Comparison of ENCODE assay signal across 15 cellular contexts in genomic region chr7:134472572-134473242, GRCh38. TPM values are rescaled to one million over a fixed set of nuclear protein-coding genes. Genes with fewer than 3 reads are reported as not detected.
"Had no signal": no experiment of that assay in that cellular context is flagged by ENCODE, and none has a peak within 500 bp of the region (broad histone marks: within the 10 kb centered on the region; RNA-seq: fewer than 3 reads in every experiment).

No MANE protein-coding gene starts in this region.

- DNase-seq: activated CD4-positive, alpha-beta T cell treated with anti-CD3 and anti-CD28 coated beads, Interleukin-2, amount 10 ng/mL, durations not matched to agents 7 days and 5 days; activated naive CD4-positive, alpha-beta T cell treated with anti-CD3 and anti-CD28 coated beads, Interleukin-2, amount 50 U/mL, for 16 hours; dorsolateral prefrontal cortex; hippocampal formation; kidney; left ventricle myocardium inferior; nephron progenitor cell; stimulated activated CD4-positive, alpha-beta T cell treated with anti-CD3 and anti-CD28 coated beads, Interleukin-2, amount 100 ng/mL, for 48 hours; tibial artery; uterus had no signal

- H3K27me3 ChIP-seq: dorsolateral prefrontal cortex, tibial artery, uterus had no signal

- H3K9me3 ChIP-seq: prostate gland, tibial artery, uterus had no signal

- H3K4me1 ChIP-seq: prostate gland, tibial artery, uterus had no signal

- H3K36me3 ChIP-seq: left ventricle myocardium inferior, prostate gland, tibial artery, uterus had no signal

- H3K4me3 ChIP-seq: dorsolateral prefrontal cortex, left ventricle myocardium inferior, prostate gland, tibial artery, uterus had no signal

- FAIRE-seq: kidney had no signal

- ATAC-seq: activated T-helper 17 cell treated with anti-CD3 and anti-CD28 coated beads, Interleukin-2, amount 50 U/mL, for 72 hours; stimulated activated memory B cell treated with anti-CD40 and anti-IgM and Interleukin-4, amounts not matched to agents 10 μg/mL and 1 μg/mL and 100 μg/mL, for 72 hours had no signal

- H3K27ac ChIP-seq: dorsolateral prefrontal cortex, left ventricle myocardium inferior, prostate gland, tibial artery, uterus had no signal

RNA-seq across cellular contexts. Expression of gene AKR1B10, which starts 54.7 kb away (rescaled TPM):
- total RNA-seq: activated CD4-positive, alpha-beta T cell treated with anti-CD3 and anti-CD28 coated beads, Interleukin-2, amount 10 ng/mL, durations not matched to agents 7 days and 5 days; activated CD8-positive, alpha-beta memory T cell treated with anti-CD3 and anti-CD28 coated beads for 36 hours; activated T-helper 17 cell treated with anti-CD3 and anti-CD28 coated beads, Interleukin-2, amount 50 U/mL, for 72 hours; cardiac septum had no signal
